ENCODE assay signal across 20 cellular contexts in the genomic region with DNA sequence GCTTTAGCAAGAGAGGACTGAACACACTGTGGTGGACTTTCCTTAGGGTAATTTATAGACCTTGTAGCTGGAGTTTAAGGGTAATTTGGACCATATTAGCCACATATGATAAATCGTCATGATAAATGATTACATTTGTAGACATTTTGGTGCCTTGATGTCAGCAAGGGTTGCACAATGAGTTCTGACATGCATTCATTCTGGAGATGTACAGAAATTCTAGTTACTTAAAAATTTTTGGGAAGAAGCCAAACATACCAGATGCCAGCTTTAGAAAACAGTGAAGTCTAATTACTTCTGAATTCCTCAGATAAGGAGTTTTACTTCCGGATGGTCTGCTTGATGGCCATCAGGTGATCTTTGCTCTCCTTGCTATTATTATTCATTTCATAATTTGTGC.
DNase-seq lines count a peak whose midpoint lies in the region; TF ChIP-seq lines count a peak whose summit lies in the region.
"Had no signal": no experiment of that assay in that cellular context is flagged by ENCODE, and none has a peak within 500 bp of the region (broad histone marks: within the 10 kb centered on the region; RNA-seq: fewer than 3 reads in every experiment).

No MANE protein-coding gene starts in this region.

- H3K36me3 ChIP-seq in BE2C (no peaks in the 10 kb centered on the region), SK-N-SH (replicated peaks in 1 of 2; ENCODE audit: control insufficient read depth in 1 of 2, insufficient read depth in 2 of 2, low read length in 1 of 2) (no peaks in the 10 kb centered on the region)
- H3K36me3 ChIP-seq: BLaER1 treated with 17β-estradiol and CSF1 and Interleukin-3, amounts not matched to agents 10 nM and 100 nM had no signal

- no peaks in the 10 kb centered on the region for H3F3A ChIP-seq in SK-N-SH (replicated peaks; ENCODE audit: insufficient read depth)

- peaks cover 7% of the 10 kb centered on the region for H3K9me3 Mint-ChIP-seq in activated T-helper 2 cell treated with anti-CD3 and anti-CD28 coated beads, Interferon-gamma antibody, Interleukin-2, Interleukin-4, amounts not matched to agents 10 μg/mL and 5 μg/mL and 100 μg/mL, durations not matched to agents 14 hours and 24 hours and 36 hours
- H3K9me3 Mint-ChIP-seq: GM23338, H9 had no signal

- no peak overlapping the region for H3K4me3 Mint-ChIP-seq in activated T-helper 2 cell treated with anti-CD3 and anti-CD28 coated beads, Interferon-gamma antibody, Interleukin-2, Interleukin-4, amounts not matched to agents 10 μg/mL and 5 μg/mL and 100 μg/mL, durations not matched to agents 14 hours and 24 hours and 36 hours (ENCODE audit: low read depth)
- H3K4me3 Mint-ChIP-seq: B cell; CD14-positive monocyte; CD4-positive, alpha-beta T cell; CD8-positive, alpha-beta memory T cell; GM23338; H9 had no signal

- H3K27ac Mint-ChIP-seq in activated T-helper 2 cell treated with anti-CD3 and anti-CD28 coated beads, Interferon-gamma antibody, Interleukin-2, Interleukin-4, amounts not matched to agents 10 μg/mL and 5 μg/mL and 100 μg/mL, durations not matched to agents 14 hours and 24 hours and 36 hours = no peak overlapping the region
- H3K27ac Mint-ChIP-seq: B cell; CD14-positive monocyte; CD4-positive, alpha-beta T cell; CD8-positive, alpha-beta memory T cell; GM23338; H9 had no signal

- H3K4me3 ChIP-seq in BE2C (ENCODE audit: low read depth, low read length) (no peak overlapping the region), SK-N-SH (ENCODE audit: low read depth in 2 of 2, low read length in 1 of 2) (no peak overlapping the region)
- H3K4me3 ChIP-seq: BLaER1 treated with 17β-estradiol and CSF1 and Interleukin-3, amounts not matched to agents 10 nM and 100 nM; GM23338 had no signal

- H4K20me1 ChIP-seq in SK-N-SH (ENCODE audit: insufficient read depth) = no peaks in the 10 kb centered on the region
- H4K20me1 ChIP-seq: BLaER1 treated with 17β-estradiol and CSF1 and Interleukin-3, amounts not matched to agents 10 nM and 100 nM had no signal

- TF ChIP-seq CTCF in BE2C (IDR thresholded peaks at IDR 0.05; ENCODE audit: low read depth, low read length) (no peak), SK-N-SH (IDR thresholded peaks at IDR 0.05) (no peak)

- H3K4me1 ChIP-seq in BE2C = peaks cover 2% of the 10 kb centered on the region; the same call in 1 of the 2 replicates
- H3K4me1 ChIP-seq in SK-N-SH (ENCODE audit: control insufficient read depth in 1 of 2, insufficient read depth in 2 of 2, low read depth in 1 of 2, low read length in 1 of 2) = no peaks in the 10 kb centered on the region; a peak in 1 of 4 replicates
- H3K4me1 ChIP-seq: BLaER1 treated with 17β-estradiol and CSF1 and Interleukin-3, amounts not matched to agents 10 nM and 100 nM had no signal

- intact Hi-C loops in activated T-helper 2 cell treated with anti-CD3 and anti-CD28 coated beads, Interferon-gamma antibody, Interleukin-2, Interleukin-4, amounts not matched to agents 10 μg/mL and 5 μg/mL and 100 μg/mL, durations not matched to agents 14 hours and 24 hours and 36 hours (cut with micrococcal nuclease) = no loop called here

- no peaks in the 10 kb centered on the region for H3K36me3 Mint-ChIP-seq in activated T-helper 2 cell treated with anti-CD3 and anti-CD28 coated beads, Interferon-gamma antibody, Interleukin-2, Interleukin-4, amounts not matched to agents 10 μg/mL and 5 μg/mL and 100 μg/mL, durations not matched to agents 14 hours and 24 hours and 36 hours (ENCODE audit: low read depth)
- H3K36me3 Mint-ChIP-seq: CD14-positive monocyte; CD8-positive, alpha-beta memory T cell had no signal

- POLR2A ChIA-PET in SK-N-SH (lab: Yijun Ruan, JAX) = no interaction called here

- H3K9me3 ChIP-seq in BE2C = no peaks in the 10 kb centered on the region
- no peaks in the 10 kb centered on the region; the same call in 1 of the 2 replicates for H3K9me3 ChIP-seq in SK-N-SH
- H3K9me3 ChIP-seq: BLaER1 treated with 17β-estradiol and CSF1 and Interleukin-3, amounts not matched to agents 10 nM and 100 nM had no signal

- 0 out of 4 replicates have a peak, but pooled peaks of 1 of the 2 experiments have one; percentile 30 for TF ChIP-seq EP300 in SK-N-SH (IDR thresholded peaks at IDR 0.05; ENCODE audit: borderline replicate concordance in 1 of 2, low read depth in 1 of 2, low read length in 1 of 2)

- no peak overlapping the region for H3K9ac ChIP-seq in SK-N-SH
- H3K9ac ChIP-seq: BLaER1 treated with 17β-estradiol and CSF1 and Interleukin-3, amounts not matched to agents 10 nM and 100 nM had no signal

- CTCF ChIA-PET in SK-N-SH (lab: Yijun Ruan, JAX) = interaction anchor here (1.4 kb wide), 1 partner anchor 10 kb away, joined by 3 read pairs; no protein-coding TSS in a partner anchor

- DNase-seq in BE2C = peak; percentile 12
- DNase-seq in OCI-M1 (lab: John Stamatoyannopoulos, UW) = peak; percentile 44
- DNase-seq in SK-N-SH = peak; percentile 7
- DNase-seq in left kidney (ENCODE audit: low read depth, low spot score) = peak; percentile 13
- DNase-seq in activated T-helper 2 cell treated with anti-CD3 and anti-CD28 coated beads, Interferon-gamma antibody, Interleukin-2, Interleukin-4, amounts not matched to agents 10 μg/mL and 5 μg/mL and 100 μg/mL, durations not matched to agents 14 hours and 24 hours and 36 hours (ENCODE audit: low spot score) = no peak
- no peak for DNase-seq in GDM1 (lab: John Stamatoyannopoulos, UW)
- no peak for DNase-seq in NCI-H774 (lab: John Stamatoyannopoulos, UW)
- no peak for DNase-seq in amygdala (lab: John Stamatoyannopoulos, UW)
- DNase-seq: 8988T; CD4-positive, alpha-beta T cell; CD8-positive, alpha-beta memory T cell; DMS 273 treated with DMSO at 0.1 percent for 48 hours; DMS79; EL; GF-D8; H9 had no signal

- 0% methylated on average over 2 of the region's 2 CpGs for WGBS in SK-N-SH (ENCODE audit: low lambda C conversion rate)

- H3K4me1 Mint-ChIP-seq in activated T-helper 2 cell treated with anti-CD3 and anti-CD28 coated beads, Interferon-gamma antibody, Interleukin-2, Interleukin-4, amounts not matched to agents 10 μg/mL and 5 μg/mL and 100 μg/mL, durations not matched to agents 14 hours and 24 hours and 36 hours (ENCODE audit: low read depth) = no peaks in the 10 kb centered on the region
- H3K4me1 Mint-ChIP-seq: B cell; CD14-positive monocyte; CD8-positive, alpha-beta memory T cell; GM23338; H9 had no signal

- H3K79me2 ChIP-seq in SK-N-SH (ENCODE audit: insufficient read depth) = no peaks in the 10 kb centered on the region

- H3K27me3 ChIP-seq in BE2C (no peaks in the 10 kb centered on the region), SK-N-SH (ENCODE audit: insufficient read depth) (no peaks in the 10 kb centered on the region)
- H3K27me3 ChIP-seq: BLaER1 treated with 17β-estradiol and CSF1 and Interleukin-3, amounts not matched to agents 10 nM and 100 nM had no signal

- H3K27ac ChIP-seq in SK-N-SH (ENCODE audit: low read depth in 2 of 2, low read length in 1 of 2) = no peak overlapping the region; a peak in 1 of 4 replicates
- H3K27ac ChIP-seq: BLaER1 treated with 17β-estradiol and CSF1 and Interleukin-3, amounts not matched to agents 10 nM and 100 nM had no signal

- no peaks in the 10 kb centered on the region for H3K27me3 Mint-ChIP-seq in activated T-helper 2 cell treated with anti-CD3 and anti-CD28 coated beads, Interferon-gamma antibody, Interleukin-2, Interleukin-4, amounts not matched to agents 10 μg/mL and 5 μg/mL and 100 μg/mL, durations not matched to agents 14 hours and 24 hours and 36 hours (ENCODE audit: low read depth)
- H3K27me3 Mint-ChIP-seq: B cell; CD4-positive, alpha-beta T cell; CD8-positive, alpha-beta memory T cell had no signal

- no peak for TF ChIP-seq RAD21 in SK-N-SH (IDR thresholded peaks at IDR 0.05; ENCODE audit: low read length)

- H2AFZ ChIP-seq in SK-N-SH (ENCODE audit: low read depth) = no peak overlapping the region
- H2AFZ ChIP-seq: GM23338 had no signal

- H3K9me2 ChIP-seq in SK-N-SH = no peaks in the 10 kb centered on the region

- H3K4me2 ChIP-seq in SK-N-SH = no peak overlapping the region
- H3K4me2 ChIP-seq: BLaER1 treated with 17β-estradiol and CSF1 and Interleukin-3, amounts not matched to agents 10 nM and 100 nM; GM23338 had no signal

TF ChIP-seq in SK-N-SH, 30 proteins besides CTCF, POLR2A, EP300 and RAD21:
- no peak for TF ChIP-seq POLR2AphosphoS5 (IDR thresholded peaks at IDR 0.05; ENCODE audit: low read depth, low read length)
- TF ChIP-seq TCF12 (IDR thresholded peaks at IDR 0.05) = no peak; the same call in 1 of the 2 replicates
- TF ChIP-seq CHD2 (IDR thresholded peaks at IDR 0.05; ENCODE audit: low read length, partially characterized antibody) = no peak
- 0 out of 2 replicates have a peak, but pooled peaks have one; percentile 30 for TF ChIP-seq RCOR1 (IDR thresholded peaks at IDR 0.05; ENCODE audit: low read length)
- TF ChIP-seq NRF1 (IDR thresholded peaks at IDR 0.05; ENCODE audit: low read depth, low read length) = no peak
TF ChIP-seq in SK-N-SH: peak in this region for 1.

Comparison
In these comparisons a context has a peak if more than half of its experiments do, and no peak if none do; other contexts are left out.
1. DNase-seq: peak in BE2C (single experiment), OCI-M1 (single experiment), SK-N-SH (single experiment) and left kidney (single experiment); none in activated T-helper 2 cell treated with anti-CD3 and anti-CD28 coated beads, Interferon-gamma antibody, Interleukin-2, Interleukin-4, amounts not matched to agents 10 μg/mL and 5 μg/mL and 100 μg/mL, durations not matched to agents 14 hours and 24 hours and 36 hours (single experiment), GDM1 (single experiment), NCI-H774 (single experiment) and amygdala (0 of 56).